8 cellular contexts compared by ENCODE assay signal in genomic region chr14:75064205-75064567, GRCh38. TPM values are rescaled to one million over a fixed set of nuclear protein-coding genes. Genes with fewer than 3 reads are reported as not detected.
DNase-seq lines count a peak whose midpoint lies in the region; ATAC-seq and TF ChIP-seq lines count a peak whose summit lies in the region.

No MANE protein-coding gene starts in this region.

- DNase-seq in CD14-positive monocyte (ENCODE audit: low spot score) (no peak), naive B cell (no peak), NCI-H82 treated with DMSO at 0.1 percent for 48 hours (lab: John Stamatoyannopoulos, UW; ENCODE audit: unreplicated experiment) (no peak), epidermal melanocyte (ENCODE audit: insufficient read length, low spot score) (no peak), 8988T (no peak), NCI-H187 treated with DMSO at 0.1 percent for 48 hours (lab: John Stamatoyannopoulos, UW) (no peak)

- intact Hi-C loops in CD14-positive monocyte (cut with micrococcal nuclease), result loop anchor here (10.0 kb wide), 2 partner anchors 59 to 119 kb away; partner anchors contain the start of gene EIF2B2 (in 1 of the 2)

- TF ChIP-seq CTCF in CD14-positive monocyte (IDR thresholded peaks at IDR 0.05) (no peak), brain (conservative IDR thresholded peaks at IDR 0.05) (no peak)

- H3K36me3 Mint-ChIP-seq in CD14-positive monocyte (peaks cover 10 to 13% of the 10 kb centered on the region in 2 donors), brain (peaks cover 26% of the 10 kb centered on the region), naive B cell (no peaks in the 10 kb centered on the region)

- H3K9me3 Mint-ChIP-seq in CD14-positive monocyte, result peaks cover 0 to 5% (median 0%) of the 10 kb centered on the region in 7 donors
- peaks cover 3 to 15% (median 6%) of the 10 kb centered on the region in 5 experiments for H3K9me3 Mint-ChIP-seq in brain
- peaks cover 0 to 2% (median 0%) of the 10 kb centered on the region in 7 donors for H3K9me3 Mint-ChIP-seq in naive B cell

- peak; percentile 20 for ATAC-seq in HG03025 (IDR thresholded peaks at IDR 0.05; ENCODE audit: low FRiP score, unreplicated experiment)
- peak; percentile 22 to 29 for ATAC-seq in naive B cell (ENCODE audit: low read depth in 2 of 2)

- H3K4me3 Mint-ChIP-seq in CD14-positive monocyte (peak overlapping the region; percentile 99), brain (peak overlapping the region; percentile 99 to 100 (median 99)), naive B cell (peak overlapping the region; percentile 99 to 100 (median 100))

- peak overlapping the region; percentile 83 to 96 (median 93) for H3K27ac Mint-ChIP-seq in CD14-positive monocyte
- H3K27ac Mint-ChIP-seq in brain, result peak overlapping the region; percentile 94 to 98 (median 96)
- H3K27ac Mint-ChIP-seq in naive B cell, result peak overlapping the region; percentile 18 to 97 (median 94)

- H3K27me3 Mint-ChIP-seq in CD14-positive monocyte (ENCODE audit: low read depth in 3 of 3) (no peaks in the 10 kb centered on the region), brain (peaks cover 11% of the 10 kb centered on the region), naive B cell (no peaks in the 10 kb centered on the region)

- peaks cover 16% of the 10 kb centered on the region for H3K4me1 Mint-ChIP-seq in CD14-positive monocyte
- peaks cover 30% of the 10 kb centered on the region for H3K4me1 Mint-ChIP-seq in brain
- H3K4me1 Mint-ChIP-seq in naive B cell, result peaks cover 12 to 23% (median 18%) of the 10 kb centered on the region in 3 donors

RNA-seq across cellular contexts. Expression of gene ACYP1, which starts 0.4 kb away (rescaled TPM):
- polyA plus RNA-seq in CD14-positive monocyte (1 to 10 TPM; 2.8 to 4.3 TPM), brain (ENCODE audit: insufficient read depth, low read depth, low replicate concordance) (67.7 TPM), naive B cell (ENCODE audit: low read depth in 6 of 6) (10 to 100 TPM; 12.0 to 21.8 (median 17.2) TPM)

RNA-seq across cellular contexts. Expression of gene ZC2HC1C, which starts 5.3 kb away (rescaled TPM):
- polyA plus RNA-seq in CD14-positive monocyte (under 1 TPM in 1 of 2 donors, not detected in 1; 0.08 TPM), brain (ENCODE audit: insufficient read depth, low read depth, low replicate concordance) (5.8 TPM), naive B cell (ENCODE audit: low read depth in 6 of 6) (1 to 10 TPM in 1 of 6 donors, under 1 TPM in 4, not detected in 1; 0.15 to 1.2 (median 0.48) TPM)

RNA-seq across cellular contexts. Expression of gene MLH3, which starts 12.9 kb away (rescaled TPM):
- polyA plus RNA-seq in CD14-positive monocyte (1 to 10 TPM; 3.4 to 5.1 TPM), brain (ENCODE audit: insufficient read depth, low read depth, low replicate concordance) (5.9 TPM), naive B cell (ENCODE audit: low read depth in 6 of 6) (10 to 100 TPM in 4 of 6 donors, 1 to 10 TPM in 2; 6.4 to 17.3 (median 10.5) TPM)
